ENCODE assay signal across 8 cellular contexts in the genomic region with DNA sequence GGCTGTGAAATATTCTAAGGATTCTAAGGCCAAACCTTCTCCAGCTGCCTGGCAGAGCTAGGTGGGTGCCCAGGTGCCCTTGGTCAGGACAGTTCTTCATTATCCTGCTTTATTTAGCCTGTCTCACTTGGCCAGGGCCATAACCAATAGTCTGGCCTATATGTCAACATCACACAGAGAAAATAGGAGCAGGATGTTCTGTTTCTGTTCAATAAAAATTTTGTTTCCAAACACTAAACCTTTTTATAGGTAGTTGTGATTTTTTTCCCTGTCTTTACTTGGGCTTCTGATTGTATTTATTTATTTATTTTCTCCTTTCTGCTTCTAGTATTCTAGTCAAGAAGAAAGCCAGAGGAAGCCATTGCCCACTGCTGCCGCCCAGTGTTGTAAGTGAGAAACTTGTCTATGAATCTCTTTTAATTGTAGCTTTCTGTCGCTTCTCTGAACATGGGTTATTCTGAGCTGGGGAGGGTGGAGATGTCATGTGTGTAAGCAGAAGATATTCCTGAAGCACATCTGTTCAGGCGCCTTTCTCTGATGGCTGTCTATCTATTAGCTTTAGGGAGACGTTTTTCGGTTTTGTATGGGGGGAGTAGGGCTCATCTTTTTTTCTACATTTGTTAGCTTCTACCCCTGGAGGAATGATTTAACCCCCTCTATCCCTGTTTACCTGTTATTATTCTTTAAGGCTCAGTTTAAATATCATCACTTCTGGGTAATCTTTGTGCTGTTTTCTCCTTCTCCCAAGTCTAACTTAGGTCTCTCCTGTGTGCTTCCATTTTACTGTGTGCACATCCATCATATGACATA.
A peak's percentile ranks its signal among the peaks of the same experiment; 100 is the strongest.
DNase-seq lines count a peak whose midpoint lies in the region; ATAC-seq and TF ChIP-seq lines count a peak whose summit lies in the region.

No MANE protein-coding gene starts in this region.

- no peak overlapping the region for H3K9ac ChIP-seq in smooth muscle cell (ENCODE audit: low read depth)

- no peaks in the 10 kb centered on the region for H3K36me3 ChIP-seq in smooth muscle cell (ENCODE audit: low read depth)

- POLR2A ChIA-PET in T-cell (lab: Charles Lee) (no interaction called here), MCF 10A (lab: Yijun Ruan, JAX) (interaction anchor here (0.6 to 2.1 kb wide), 10 partner anchors 9 to 179 kb away, joined by 3 to 9 read pairs (median 4); partner anchors contain the start of genes ATOSB, FANCG and UNC13B)

- H3K4me1 Mint-ChIP-seq in T-cell (no peaks in the 10 kb centered on the region), MCF 10A (ENCODE audit: insufficient read depth, unreplicated experiment) (peaks cover 8% of the 10 kb centered on the region)

- no peaks in the 10 kb centered on the region for H3F3A ChIP-seq in smooth muscle cell (ENCODE audit: low read depth)

- H3K27me3 Mint-ChIP-seq in T-cell: peaks cover 3 to 16% of the 10 kb centered on the region in 2 donors
- H3K27me3 Mint-ChIP-seq in MCF 10A (ENCODE audit: insufficient read depth, unreplicated experiment): no peaks in the 10 kb centered on the region

- H3K27ac Mint-ChIP-seq in T-cell: no peak overlapping the region
- H3K27ac Mint-ChIP-seq in MCF 10A (ENCODE audit: low read depth, unreplicated experiment): no peak overlapping the region

- H3K36me3 Mint-ChIP-seq in T-cell (no peaks in the 10 kb centered on the region), MCF 10A (ENCODE audit: insufficient read depth, unreplicated experiment) (no peaks in the 10 kb centered on the region)

- TF ChIP-seq CTCF in MCF 10A (IDR thresholded peaks at IDR 0.05; ENCODE audit: unreplicated experiment) (peak; percentile 71), smooth muscle cell (IDR thresholded peaks at IDR 0.05; ENCODE audit: borderline replicate concordance, insufficient read depth, poor library complexity, severe bottlenecking) (peak; percentile 60)

- no peak overlapping the region for H3K4me2 ChIP-seq in smooth muscle cell

- no peaks in the 10 kb centered on the region for H3K4me1 ChIP-seq in smooth muscle cell (ENCODE audit: low read depth)

- H3K9me3 Mint-ChIP-seq in T-cell (no peaks in the 10 kb centered on the region), MCF 10A (ENCODE audit: unreplicated experiment) (no peaks in the 10 kb centered on the region)

- DNase-seq in GF-D8 (lab: John Stamatoyannopoulos, UW) (peak; percentile 7), NCI-H1092 treated with DMSO at 0.1 percent for 48 hours (lab: John Stamatoyannopoulos, UW) (peak; percentile 84), T-cell (peak in 31 of 34 experiments; percentile 6 to 52 (median 26)), MCF 10A (ENCODE audit: unreplicated experiment) (peak; percentile 81), iPS-NIHi11 (ENCODE audit: low spot score) (peak; percentile 40), smooth muscle cell (lab: John Stamatoyannopoulos, UW; ENCODE audit: unreplicated experiment) (peak; percentile 2), NCI-H1048 (lab: John Stamatoyannopoulos, UW) (no peak), GOT3 (lab: John Stamatoyannopoulos, UW) (no peak)

- intact Hi-C loops in MCF 10A (cut with micrococcal nuclease): loop anchor here (1.0 to 2.0 kb wide), 3 partner anchors 143 to 360 kb away; no protein-coding TSS in a partner anchor

- no peaks in the 10 kb centered on the region for H4K20me1 ChIP-seq in smooth muscle cell (ENCODE audit: low read depth)

- CTCF ChIA-PET in T-cell (lab: Charles Lee) (interaction anchor here (0.6 to 2.1 kb wide), 6 partner anchors 19 to 359 kb away, joined by 3 to 14 read pairs (median 4); partner anchors contain the start of gene ATOSB (in 1 of the 2)), MCF 10A (lab: Yijun Ruan, JAX) (interaction anchor here (0.6 to 3.2 kb wide), 28 partner anchors 9 to 926 kb away, joined by 3 to 24 read pairs (median 4); partner anchors contain the start of genes ATOSB, PIGO and UNC13B)

- no peaks in the 10 kb centered on the region for H3K79me2 ChIP-seq in smooth muscle cell (ENCODE audit: low read depth)

- H3K27ac ChIP-seq in smooth muscle cell (ENCODE audit: low read depth): no peak overlapping the region

- WGBS in smooth muscle cell (ENCODE audit: low lambda C conversion rate): 30% methylated on average over 5 of the region's 5 CpGs

- H2AFZ ChIP-seq in smooth muscle cell (ENCODE audit: low read depth): no peak overlapping the region

- BruUV-seq in MCF 10A (replicated peaks; lab: Mats Ljungman, UMichigan): no TSS peak

- H3K4me3 Mint-ChIP-seq in T-cell: no peak overlapping the region
- no peak overlapping the region for H3K4me3 Mint-ChIP-seq in MCF 10A (ENCODE audit: unreplicated experiment)

- no peaks in the 10 kb centered on the region for H3K9me3 ChIP-seq in smooth muscle cell (replicated peaks; ENCODE audit: low read depth)

- peak in 2 of 4 experiments; percentile 50 to 57 for ATAC-seq in T-cell (replicated peaks in 1 of 4)

- H3K4me3 ChIP-seq in smooth muscle cell: no peak overlapping the region

- H3K27me3 ChIP-seq in smooth muscle cell (ENCODE audit: low read depth): no peaks in the 10 kb centered on the region

Comparison
In these comparisons a context has a peak if more than half of its experiments do, and no peak if none do; other contexts are left out.
1. DNase-seq: peak in GF-D8 (single experiment), NCI-H1092 treated with DMSO at 0.1 percent for 48 hours (single experiment), T-cell (31 of 34), MCF 10A (single experiment), iPS-NIHi11 (single experiment) and smooth muscle cell (single experiment); none in NCI-H1048 (single experiment) and GOT3 (single experiment).